1 cellular context compared by ENCODE assay signal in genomic region chr10:75401569-75402485, GRCh38.
TF ChIP-seq lines count a peak whose summit lies in the region.

A gene with protein sequence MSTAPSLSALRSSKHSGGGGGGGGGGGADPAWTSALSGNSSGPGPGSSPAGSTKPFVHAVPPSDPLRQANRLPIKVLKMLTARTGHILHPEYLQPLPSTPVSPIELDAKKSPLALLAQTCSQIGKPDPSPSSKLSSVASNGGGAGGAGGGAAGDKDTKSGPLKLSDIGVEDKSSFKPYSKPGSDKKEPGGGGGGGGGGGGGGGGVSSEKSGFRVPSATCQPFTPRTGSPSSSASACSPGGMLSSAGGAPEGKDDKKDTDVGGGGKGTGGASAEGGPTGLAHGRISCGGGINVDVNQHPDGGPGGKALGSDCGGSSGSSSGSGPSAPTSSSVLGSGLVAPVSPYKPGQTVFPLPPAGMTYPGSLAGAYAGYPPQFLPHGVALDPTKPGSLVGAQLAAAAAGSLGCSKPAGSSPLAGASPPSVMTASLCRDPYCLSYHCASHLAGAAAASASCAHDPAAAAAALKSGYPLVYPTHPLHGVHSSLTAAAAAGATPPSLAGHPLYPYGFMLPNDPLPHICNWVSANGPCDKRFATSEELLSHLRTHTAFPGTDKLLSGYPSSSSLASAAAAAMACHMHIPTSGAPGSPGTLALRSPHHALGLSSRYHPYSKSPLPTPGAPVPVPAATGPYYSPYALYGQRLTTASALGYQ (minus strand): TSS chr10:75401764. CDS start chr10:75401419, 345 bp downstream.

TF ChIP-seq in HEK293, 187 proteins besides CTCF, POLR2A, EP300 and RAD21 (continued from another document):
- TF ChIP-seq SCRT2 (tag by site-specific recombination; IDR thresholded peaks at IDR 0.05), result no peak
- TF ChIP-seq TCF7L2 (IDR thresholded peaks at IDR 0.05; ENCODE audit: borderline replicate concordance, low read depth, low read length), result peak; percentile 100
- TF ChIP-seq, protein P1, sequence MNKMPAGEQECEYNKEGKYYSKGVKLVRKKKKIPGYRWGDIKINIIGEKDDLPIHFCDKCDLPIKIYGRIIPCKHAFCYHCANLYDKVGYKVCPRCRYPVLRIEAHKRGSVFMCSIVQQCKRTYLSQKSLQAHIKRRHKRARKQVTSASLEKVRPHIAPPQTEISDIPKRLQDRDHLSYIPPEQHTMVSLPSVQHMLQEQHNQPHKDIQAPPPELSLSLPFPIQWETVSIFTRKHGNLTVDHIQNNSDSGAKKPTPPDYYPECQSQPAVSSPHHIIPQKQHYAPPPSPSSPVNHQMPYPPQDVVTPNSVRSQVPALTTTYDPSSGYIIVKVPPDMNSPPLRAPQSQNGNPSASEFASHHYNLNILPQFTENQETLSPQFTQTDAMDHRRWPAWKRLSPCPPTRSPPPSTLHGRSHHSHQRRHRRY (tag by site-specific recombination; IDR thresholded peaks at IDR 0.05), result no peak
- TF ChIP-seq ZNF175 (tag by site-specific recombination; IDR thresholded peaks at IDR 0.05), result no peak
- no peak for TF ChIP-seq ZNF132 (tag by site-specific recombination; IDR thresholded peaks at IDR 0.05; ENCODE audit: borderline replicate concordance)
- TF ChIP-seq SCRT1 (tag by site-specific recombination; IDR thresholded peaks at IDR 0.05; ENCODE audit: borderline replicate concordance), result no peak
- peak; percentile 55 for TF ChIP-seq ZIC2 (tag by site-specific recombination; IDR thresholded peaks at IDR 0.05)
- TF ChIP-seq, protein P2, sequence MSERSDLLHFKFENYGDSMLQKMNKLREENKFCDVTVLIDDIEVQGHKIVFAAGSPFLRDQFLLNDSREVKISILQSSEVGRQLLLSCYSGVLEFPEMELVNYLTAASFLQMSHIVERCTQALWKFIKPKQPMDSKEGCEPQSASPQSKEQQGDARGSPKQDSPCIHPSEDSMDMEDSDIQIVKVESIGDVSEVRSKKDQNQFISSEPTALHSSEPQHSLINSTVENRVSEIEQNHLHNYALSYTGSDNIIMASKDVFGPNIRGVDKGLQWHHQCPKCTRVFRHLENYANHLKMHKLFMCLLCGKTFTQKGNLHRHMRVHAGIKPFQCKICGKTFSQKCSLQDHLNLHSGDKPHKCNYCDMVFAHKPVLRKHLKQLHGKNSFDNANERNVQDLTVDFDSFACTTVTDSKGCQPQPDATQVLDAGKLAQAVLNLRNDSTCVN (tag by site-specific recombination; optimal IDR thresholded peaks at IDR 0.05), result peak; percentile 61
- 0 out of 2 replicates have a peak, but pooled peaks have one; percentile 25 for TF ChIP-seq EGR2 (tag by site-specific recombination; IDR thresholded peaks at IDR 0.05; ENCODE audit: low read depth)
- TF ChIP-seq ZNF24 (tag by site-specific recombination; IDR thresholded peaks at IDR 0.05), result peak; percentile 55
- no peak for TF ChIP-seq ZNF10 (tag by site-specific recombination; IDR thresholded peaks at IDR 0.05)
- TF ChIP-seq REST (tag by site-specific recombination; IDR thresholded peaks at IDR 0.05), result no peak
- TF ChIP-seq ZNF558 (tag by site-specific recombination; IDR thresholded peaks at IDR 0.05), result peak; percentile 61
- TF ChIP-seq, protein P3, sequence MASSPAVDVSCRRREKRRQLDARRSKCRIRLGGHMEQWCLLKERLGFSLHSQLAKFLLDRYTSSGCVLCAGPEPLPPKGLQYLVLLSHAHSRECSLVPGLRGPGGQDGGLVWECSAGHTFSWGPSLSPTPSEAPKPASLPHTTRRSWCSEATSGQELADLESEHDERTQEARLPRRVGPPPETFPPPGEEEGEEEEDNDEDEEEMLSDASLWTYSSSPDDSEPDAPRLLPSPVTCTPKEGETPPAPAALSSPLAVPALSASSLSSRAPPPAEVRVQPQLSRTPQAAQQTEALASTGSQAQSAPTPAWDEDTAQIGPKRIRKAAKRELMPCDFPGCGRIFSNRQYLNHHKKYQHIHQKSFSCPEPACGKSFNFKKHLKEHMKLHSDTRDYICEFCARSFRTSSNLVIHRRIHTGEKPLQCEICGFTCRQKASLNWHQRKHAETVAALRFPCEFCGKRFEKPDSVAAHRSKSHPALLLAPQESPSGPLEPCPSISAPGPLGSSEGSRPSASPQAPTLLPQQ (tag by site-specific recombination; IDR thresholded peaks at IDR 0.05), result peak; percentile 77; the same call in 1 of the 2 replicates
- TF ChIP-seq ZFP41 (tag by site-specific recombination; IDR thresholded peaks at IDR 0.05; ENCODE audit: borderline replicate concordance), result no peak
- TF ChIP-seq ZXDB (tag by site-specific recombination; IDR thresholded peaks at IDR 0.05), result peak; percentile 28; the same call in 1 of the 2 replicates
- TF ChIP-seq SP7 (tag by site-specific recombination; IDR thresholded peaks at IDR 0.05), result peak; percentile 8; the same call in 1 of the 2 replicates
- no peak for TF ChIP-seq ZNF473 (tag by site-specific recombination; IDR thresholded peaks at IDR 0.05)
- TF ChIP-seq ZBTB49 (tag by site-specific recombination; IDR thresholded peaks at IDR 0.05; ENCODE audit: low read depth), result no peak
- peak; percentile 82 for TF ChIP-seq SP2 (tag by site-specific recombination; IDR thresholded peaks at IDR 0.05)
- no peak for TF ChIP-seq PRDM1 (tag by site-specific recombination; IDR thresholded peaks at IDR 0.05)
- no peak for TF ChIP-seq ZNF433 (tag by site-specific recombination; IDR thresholded peaks at IDR 0.05; ENCODE audit: low read depth)
- peak; percentile 95 for TF ChIP-seq WT1 (tag by site-specific recombination; IDR thresholded peaks at IDR 0.05)
- TF ChIP-seq YY2 (tag by site-specific recombination; IDR thresholded peaks at IDR 0.05), result no peak
- TF ChIP-seq HOXC10 (CRISPR knock-in tag; IDR thresholded peaks at IDR 0.05), result no peak
- peak; percentile 84 for TF ChIP-seq ZEB2 (tag by site-specific recombination; IDR thresholded peaks at IDR 0.05)
- no peak for TF ChIP-seq ZNF155 (tag by site-specific recombination; IDR thresholded peaks at IDR 0.05)
- peak; percentile 78 for TF ChIP-seq KLF8 (tag by site-specific recombination; IDR thresholded peaks at IDR 0.05)
